In the genomic region with DNA sequence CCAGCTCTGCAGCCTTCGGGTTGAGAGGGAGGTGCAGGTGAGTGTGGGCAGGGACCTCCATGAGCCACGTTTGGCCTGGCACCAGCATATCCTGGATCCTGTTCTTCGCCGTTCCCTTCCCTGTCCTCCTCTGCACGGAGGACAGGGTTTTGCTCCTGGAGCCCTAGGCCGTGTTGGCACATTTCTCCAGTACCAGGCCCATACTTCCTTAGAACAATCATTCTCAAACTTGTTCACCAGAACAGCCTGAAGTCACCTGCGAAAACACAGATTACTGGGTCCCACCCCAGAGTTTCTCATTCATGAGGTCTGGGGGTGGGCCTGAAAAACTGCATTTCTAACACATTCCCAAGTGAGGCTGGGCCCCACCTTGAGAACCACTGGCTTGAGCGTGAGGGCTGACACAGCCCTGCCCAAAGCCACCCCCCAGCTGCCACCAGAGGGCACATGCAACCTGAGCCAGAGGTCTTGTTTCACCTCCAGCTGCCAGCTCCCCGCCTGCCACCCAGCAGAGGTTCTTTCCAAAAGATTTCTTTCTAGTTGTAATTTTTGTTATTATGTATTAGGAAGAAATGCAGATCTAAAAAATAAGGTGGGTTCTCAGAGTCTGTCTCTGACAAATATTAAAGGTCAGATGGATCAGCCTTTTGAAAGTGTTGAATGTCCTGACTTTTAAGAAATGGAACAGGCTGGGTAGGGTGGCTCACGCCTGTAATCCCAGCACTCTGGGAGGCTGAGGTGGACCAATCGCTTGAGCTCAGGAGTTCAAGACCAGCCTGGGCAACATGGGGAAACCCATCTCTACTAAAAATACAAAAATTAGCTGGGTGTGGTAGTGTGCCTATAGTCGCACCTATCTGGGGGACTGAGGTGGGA, we compare ENCODE assay signal across 8 cellular contexts. TPM values are rescaled to one million over a fixed set of nuclear protein-coding genes. Genes with fewer than 3 reads are reported as not detected.
DNase-seq lines count a peak whose midpoint lies in the region; ATAC-seq and TF ChIP-seq lines count a peak whose summit lies in the region.

No MANE protein-coding gene starts in this region.

- no peak overlapping the region for H3K9ac ChIP-seq in H9 (ENCODE audit: extremely low read depth, insufficient read length, low read length)

- H3K4me1 ChIP-seq in H9 (ENCODE audit: insufficient read depth, low read length) (peaks cover 3% of the 10 kb centered on the region; the same call in 1 of the 2 replicates), ascending aorta (peaks cover 24 to 53% of the 10 kb centered on the region in 2 donors)

- no peak overlapping the region for H2BK15ac ChIP-seq in H9 (ENCODE audit: low read depth, low read length)

- H3K36me3 ChIP-seq in ascending aorta = no peaks in the 10 kb centered on the region

- peaks cover 0 to 4% (median under 1%) of the 10 kb centered on the region in 3 experiments; a peak in 1 of 7 replicates for H3K36me3 Mint-ChIP-seq in H9 (ENCODE audit: insufficient read depth in 1 of 3, low read depth in 3 of 3)
- H3K36me3 Mint-ChIP-seq in T-cell = peaks cover 8% of the 10 kb centered on the region

- H2BK20ac ChIP-seq in H9 (ENCODE audit: low read depth, low read length, poor library complexity, severe bottlenecking) = no peak overlapping the region

- H3K4me3 ChIP-seq in AG10803 (ENCODE audit: low read length) (no peak overlapping the region), ascending aorta (no peak overlapping the region)

- no peaks in the 10 kb centered on the region for H3K79me2 ChIP-seq in H9 (ENCODE audit: insufficient read depth, low read length)

- H3K4ac ChIP-seq in H9 (ENCODE audit: low read depth, low read length) = no peak overlapping the region

- peak; percentile 43 for TF ChIP-seq CTCF in AG10803 (conservative IDR thresholded peaks at IDR 0.05; ENCODE audit: low read length)
- TF ChIP-seq CTCF in H9 (conservative IDR thresholded peaks at IDR 0.05) = peak; percentile 82
- peak; percentile 46 to 67 (median 54) for TF ChIP-seq CTCF in ascending aorta (IDR thresholded peaks at IDR 0.05)

- intact Hi-C loops in ascending aorta (cut with DNase I) (loop anchor here (1.0 to 5.0 kb wide), 2 partner anchors 17 to 294 kb away; no protein-coding TSS in a partner anchor), left colon (cut with DNase I, micrococcal nuclease) (no loop called here)

- H4K91ac ChIP-seq in H9 (ENCODE audit: insufficient read length, low read depth, low read length) = no peak overlapping the region

- CTCF ChIA-PET in T-cell (lab: Charles Lee) = interaction anchor here (0.6 to 3.3 kb wide), 10 partner anchors 11 to 627 kb away, joined by 3 to 17 read pairs (median 3); no protein-coding TSS in a partner anchor

- H3T11ph ChIP-seq in H9 (ENCODE audit: low read length) = no peak overlapping the region

- POLR2A ChIA-PET in T-cell (lab: Charles Lee) = no interaction called here

- no peak overlapping the region for H3K4me3 Mint-ChIP-seq in H9
- no peak overlapping the region for H3K4me3 Mint-ChIP-seq in T-cell

- H3K27me3 Mint-ChIP-seq in H9 (ENCODE audit: low read depth) (no peaks in the 10 kb centered on the region; the same call in 1 of the 2 replicates), T-cell (no peaks in the 10 kb centered on the region)

- DNase-seq in AG10803 (ENCODE audit: low read depth) = peak; percentile 26
- peak; percentile 91 for DNase-seq in H9
- peak; percentile 55 to 83 (median 73) for DNase-seq in T-cell
- DNase-seq in ascending aorta (ENCODE audit: low spot score in 2 of 2) = peak in 1 of 2 donors; percentile 75
- DNase-seq in left colon = peak; percentile 67 to 82
- peak; percentile 6 for DNase-seq in stimulated activated CD8-positive, alpha-beta memory T cell treated with anti-CD3 and anti-CD28 coated beads, Interleukin-15, amount 100 ng/mL, for 24 hours (ENCODE audit: low read depth)
- DNase-seq in SKM-1 (lab: John Stamatoyannopoulos, UW; ENCODE audit: unreplicated experiment) = no peak

- no peaks in the 10 kb centered on the region for H4K20me1 ChIP-seq in H9 (ENCODE audit: control insufficient read depth, insufficient read depth, insufficient read length)

- H4K8ac ChIP-seq in H9 (replicated peaks; ENCODE audit: insufficient read length, low read depth, low read length) = no peak overlapping the region

- no peak overlapping the region for H2BK120ac ChIP-seq in H9 (ENCODE audit: low read depth, low read length, poor library complexity, severe bottlenecking)

- H3K56ac ChIP-seq in H9 (ENCODE audit: insufficient read length, low read depth, low read length) = no peak overlapping the region

- H3K14ac ChIP-seq in H9 (ENCODE audit: insufficient read depth, low read length) = no peak overlapping the region

- H3K23me2 ChIP-seq in H9 (ENCODE audit: insufficient read length, low read depth, low read length, poor library complexity, severe bottlenecking) = no peaks in the 10 kb centered on the region

- peaks cover 42 to 47% of the 10 kb centered on the region in 2 experiments for H3K4me1 Mint-ChIP-seq in H9
- peaks cover 24 to 34% (median 32%) of the 10 kb centered on the region in 3 donors for H3K4me1 Mint-ChIP-seq in T-cell

- H3K9me3 Mint-ChIP-seq in H9 (peaks cover 0 to 3% of the 10 kb centered on the region in 2 experiments; a peak in 1 of 5 replicates), T-cell (no peaks in the 10 kb centered on the region)

- H3K23ac ChIP-seq in H9 (ENCODE audit: insufficient read length, low read depth, low read length) = no peak overlapping the region

- peak; percentile 94 to 98 (median 96) for ATAC-seq in T-cell (replicated peaks in 1 of 4)
- peak; percentile 62 for ATAC-seq in left colon
- no peak for ATAC-seq in HG03521 (IDR thresholded peaks at IDR 0.05; ENCODE audit: unreplicated experiment)

- H3K18ac ChIP-seq in H9 (ENCODE audit: insufficient read length, low read depth, low read length) = no peak overlapping the region

- H3K27ac ChIP-seq in H9 (ENCODE audit: insufficient read length, low read depth, low read length) = no peak overlapping the region
- peak overlapping the region; percentile 52 to 54 for H3K27ac ChIP-seq in ascending aorta

- H3K27ac Mint-ChIP-seq in H9 = no peak overlapping the region
- peak overlapping the region; percentile 77 to 80 for H3K27ac Mint-ChIP-seq in T-cell

- H3K27me3 ChIP-seq in H9 (ENCODE audit: insufficient read depth, low read length) (no peaks in the 10 kb centered on the region), ascending aorta (no peaks in the 10 kb centered on the region)

- H2BK5ac ChIP-seq in H9 (ENCODE audit: insufficient read length, low read length) = no peak overlapping the region

- no peak overlapping the region for H2AFZ ChIP-seq in H9 (ENCODE audit: low read length)

- H4K5ac ChIP-seq in H9 (ENCODE audit: insufficient read length, low read depth, low read length) = no peak overlapping the region

- H2BK12ac ChIP-seq in H9 (ENCODE audit: insufficient read length, low read depth, low read length) = no peak overlapping the region

- H3K4me2 ChIP-seq in H9 (ENCODE audit: insufficient read depth, insufficient read length, low read length) = no peak overlapping the region

- H3K9me3 ChIP-seq in H9 (ENCODE audit: control insufficient read depth, low read depth, low read length) (no peaks in the 10 kb centered on the region), ascending aorta (no peaks in the 10 kb centered on the region)

- no CpG with 5 or more reads among the region's 12 CpGs for WGBS in H9 (ENCODE audit: extremely low coverage, insufficient read length, low lambda C conversion rate)

- H3K79me1 ChIP-seq in H9 (ENCODE audit: insufficient read depth, low read depth, low read length, poor library complexity, severe bottlenecking) = no peaks in the 10 kb centered on the region

- no peak overlapping the region for H2AK5ac ChIP-seq in H9 (ENCODE audit: insufficient read length, low read length)

RNA-seq across cellular contexts. Expression of a gene that starts 39.6 kb away (rescaled TPM):
- 15.7 and 18.9 TPM in 2 replicates for total RNA-seq in H9 (2021)
- total RNA-seq in T-cell = 100 to 1,000 TPM; 143 to 298 (median 222) TPM
- 75.4 TPM for total RNA-seq in ascending aorta
- 10 to 100 TPM; 37.7 to 40.2 TPM for total RNA-seq in left colon

Comparison
In these comparisons a context has a peak if more than half of its experiments do, and no peak if none do; other contexts are left out.
1. H3K27ac Mint-ChIP-seq: peak in T-cell (2 of 2); none in H9 (0 of 3).
2. Peak in every context shown above with its lines, with median percentiles within 50 percentile points of each other: CTCF ChIP-seq.